24 cellular contexts compared by ENCODE assay signal in genomic region chr1:2020310-2020655, GRCh38. TPM values are rescaled to one million over a fixed set of nuclear protein-coding genes. Genes with fewer than 3 reads are reported as not detected.
"Had no signal": no experiment of that assay in that cellular context is flagged by ENCODE, and none has a peak within 500 bp of the region (broad histone marks: within the 10 kb centered on the region; RNA-seq: fewer than 3 reads in every experiment).

No MANE protein-coding gene starts in this region.

- H3K4me3 Mint-ChIP-seq: dendritic cell treated with granulocyte-macrophage colony-stimulating factor and Interleukin-4, amounts not matched to agents 40 ng/mL and 50 ng/mL, for 4 days; natural killer cell treated with Interleukin-12 subunit alpha and Interleukin-12 subunit beta and Interleukin-15 and Interleukin-18, amount 100 ng/mL, for 72 hours had no signal

- H3K27ac Mint-ChIP-seq: dendritic cell treated with granulocyte-macrophage colony-stimulating factor and Interleukin-4, amounts not matched to agents 40 ng/mL and 50 ng/mL, for 4 days; natural killer cell treated with Interleukin-12 subunit alpha and Interleukin-12 subunit beta and Interleukin-15 and Interleukin-18, amount 100 ng/mL, for 72 hours had no signal

- H3K36me3 Mint-ChIP-seq: natural killer cell treated with Interleukin-12 subunit alpha and Interleukin-12 subunit beta and Interleukin-15 and Interleukin-18, amount 100 ng/mL, for 72 hours had no signal

- H3K27ac ChIP-seq: esophagus squamous epithelium, hepatocyte, skin epidermis, stomach, transverse colon had no signal

- H3K4me3 ChIP-seq: hepatocyte, lung, thoracic aorta had no signal

- DNase-seq: esophagus squamous epithelium; foreskin fibroblast; kidney; left cardiac atrium; left ventricle myocardium superior; mesenchymal stem cell; midbrain; stimulated activated CD4-positive, alpha-beta T cell treated with anti-CD3 and anti-CD28 coated beads, Interleukin-2, amount 100 ng/mL, for 24 hours; stimulated activated CD4-positive, alpha-beta T cell treated with anti-CD3 and anti-CD28 coated beads, Interleukin-4, amount 100 ng/mL, for 4 hours; stimulated activated naive CD4-positive, alpha-beta T cell; stomach; substantia nigra; transverse colon had no signal

- H3K9me3 Mint-ChIP-seq: dendritic cell treated with granulocyte-macrophage colony-stimulating factor and Interleukin-4, amounts not matched to agents 40 ng/mL and 50 ng/mL, for 4 days; natural killer cell treated with Interleukin-12 subunit alpha and Interleukin-12 subunit beta and Interleukin-15 and Interleukin-18, amount 100 ng/mL, for 72 hours had no signal

- H3K9me3 ChIP-seq: esophagus squamous epithelium, stomach, thoracic aorta, transverse colon had no signal

- FAIRE-seq: colon, kidney had no signal

- H2AFZ ChIP-seq: hepatocyte had no signal

- H3K36me3 ChIP-seq: esophagus squamous epithelium, stomach, thoracic aorta, transverse colon had no signal

- ATAC-seq: natural killer cell treated with Interleukin-12 subunit alpha and Interleukin-12 subunit beta and Interleukin-15 and Interleukin-18, amount 100 ng/mL, for 72 hours; sciatic nerve had no signal

- H3K79me2 ChIP-seq: hepatocyte had no signal

RNA-seq across cellular contexts. Expression of gene GABRD, which starts 1.1 kb away (rescaled TPM):
- total RNA-seq: epithelial cell of proximal tubule; hepatocyte; natural killer cell treated with Interleukin-12 subunit alpha and Interleukin-12 subunit beta and Interleukin-15 and Interleukin-18, amount 100 ng/mL, for 72 hours; omental fat pad; pulmonary artery endothelial cell; sciatic nerve; thoracic aorta; transverse colon had no signal
- polyA plus RNA-seq: hepatocyte had no signal

RNA-seq across cellular contexts. Expression of gene CFAP74, which starts 16.7 kb away (rescaled TPM):
- total RNA-seq: epithelial cell of proximal tubule; esophagus squamous epithelium; hepatocyte; kidney; left cardiac atrium; left ventricle myocardium superior; natural killer cell treated with Interleukin-12 subunit alpha and Interleukin-12 subunit beta and Interleukin-15 and Interleukin-18, amount 100 ng/mL, for 72 hours; pulmonary artery endothelial cell; thoracic aorta; transverse colon had no signal
- polyA plus RNA-seq: hepatocyte, stomach had no signal
